In genomic region chr6:55276745-55277627, GRCh38 we compare ENCODE assay signal across 8 cellular contexts. TPM values are rescaled to one million over a fixed set of nuclear protein-coding genes. Genes with fewer than 3 reads are reported as not detected.
A peak's percentile ranks its signal among the peaks of the same experiment; 100 is the strongest.
DNase-seq lines count a peak whose midpoint lies in the region; ATAC-seq, FAIRE-seq and TF ChIP-seq lines count a peak whose summit lies in the region.

No MANE protein-coding gene starts in this region.

- H3K79me2 ChIP-seq in KMS-11 (ENCODE audit: insufficient read depth, low read depth) (no peaks in the 10 kb centered on the region), PC-3 (ENCODE audit: low read length) (no peaks in the 10 kb centered on the region), H1 (ENCODE audit: control insufficient read depth in 1 of 2, insufficient read depth in 2 of 2, low read length in 2 of 2) (no peaks in the 10 kb centered on the region)

- no peak for TF ChIP-seq POLR2A in H1 (IDR thresholded peaks at IDR 0.05; ENCODE audit: control extremely low read depth in 1 of 2, low read depth in 2 of 2, low read length in 2 of 2)

- no peaks in the 10 kb centered on the region for H3K36me3 ChIP-seq in BJ (ENCODE audit: control insufficient read depth, insufficient read depth, low read length)
- no peaks in the 10 kb centered on the region for H3K36me3 ChIP-seq in KMS-11 (ENCODE audit: insufficient read depth)
- H3K36me3 ChIP-seq in PC-3 (ENCODE audit: low read depth, low read length): no peaks in the 10 kb centered on the region
- H3K36me3 ChIP-seq in H1 (ENCODE audit: control insufficient read depth in 2 of 4, insufficient read depth in 4 of 4, low read length in 3 of 4): no peaks in the 10 kb centered on the region

- H3K56ac ChIP-seq in H1 (replicated peaks; ENCODE audit: insufficient read length, low read depth, low read length): no peak overlapping the region

- intact Hi-C loops in PC-3 (cut with micrococcal nuclease): loop anchor here (1.0 to 5.0 kb wide), 4 partner anchors 170 to 1015 kb away; no protein-coding TSS in a partner anchor

- H3K14ac ChIP-seq in H1 (ENCODE audit: insufficient read length): no peak overlapping the region

- no peak overlapping the region for H4K5ac ChIP-seq in H1 (ENCODE audit: insufficient read length, low read depth, low read length)

- POLR2A ChIA-PET in BJ (lab: Charles Lee): no interaction called here
- POLR2A ChIA-PET in PC-3 (lab: Charles Lee; ENCODE audit: unreplicated experiment): no interaction called here
- POLR2A ChIA-PET in H1 (lab: Charles Lee; ENCODE audit: partially characterized antibody): no interaction called here

- TF ChIP-seq EP300 in H1 (IDR thresholded peaks at IDR 0.05; ENCODE audit: borderline replicate concordance in 1 of 2, low read depth in 2 of 2, low read length in 2 of 2): no peak

- H3K9ac ChIP-seq in KMS-11: no peak overlapping the region
- no peak overlapping the region for H3K9ac ChIP-seq in PC-3 (ENCODE audit: low read length)
- H3K9ac ChIP-seq in H1 (replicated peaks in 1 of 4; ENCODE audit: extremely low read depth in 1 of 4, low read depth in 3 of 4, low read length in 3 of 4): no peak overlapping the region

- no peak overlapping the region for H3K4ac ChIP-seq in H1 (replicated peaks; ENCODE audit: insufficient read length, low read depth, low read length)

- no peaks in the 10 kb centered on the region for H3K79me1 ChIP-seq in H1 (ENCODE audit: low read depth, low read length)

- no peak overlapping the region for H2BK12ac ChIP-seq in H1 (ENCODE audit: low read depth, low read length)

- no peak overlapping the region for H3K18ac ChIP-seq in H1 (ENCODE audit: extremely low read depth, low read length)

- H2AK5ac ChIP-seq in H1 (ENCODE audit: low read depth, low read length): no peak overlapping the region

- BruUV-seq in PC-3 (replicated peaks; lab: Mats Ljungman, UMichigan): no TSS peak

- no peaks in the 10 kb centered on the region for H4K20me1 ChIP-seq in KMS-11 (ENCODE audit: insufficient read depth)
- H4K20me1 ChIP-seq in PC-3 (ENCODE audit: low read length): no peaks in the 10 kb centered on the region
- H4K20me1 ChIP-seq in H1 (replicated peaks in 1 of 2; ENCODE audit: control insufficient read depth in 1 of 2, insufficient read depth in 2 of 2, low read length in 2 of 2): no peaks in the 10 kb centered on the region

- ATAC-seq in GM19023 (IDR thresholded peaks at IDR 0.05; ENCODE audit: unreplicated experiment) (peak; percentile 63), PC-3 (peak; percentile 46; the same call in 1 of the 2 replicates), GM21381 (IDR thresholded peaks at IDR 0.05; ENCODE audit: unreplicated experiment) (no peak), HG03045 (IDR thresholded peaks at IDR 0.05; ENCODE audit: unreplicated experiment) (no peak)

- H3K4me3 ChIP-seq in BJ (ENCODE audit: low read depth, low read length) (no peak overlapping the region), KMS-11 (IDR thresholded peaks at IDR 0.05; ENCODE audit: insufficient read depth, low read depth, low read length) (no peak overlapping the region), PC-3 (ENCODE audit: low read length) (no peak overlapping the region), H1 (ENCODE audit: extremely low read depth in 1 of 4, insufficient read depth in 2 of 4, low read depth in 3 of 4, low read length in 4 of 4) (no peak overlapping the region)

- TF ChIP-seq CTCF in BJ (IDR thresholded peaks at IDR 0.05; ENCODE audit: insufficient read depth, low read depth, low read length) (peak; percentile 68), KMS-11 (conservative IDR thresholded peaks at IDR 0.05; ENCODE audit: low read depth, low read length) (peak; percentile 70), PC-3 (conservative IDR thresholded peaks at IDR 0.05; ENCODE audit: low read depth, low read length) (peak; percentile 79), H1 (IDR thresholded peaks at IDR 0.05; ENCODE audit: control extremely low read depth in 1 of 3, insufficient read depth in 1 of 3, low read depth in 1 of 3, low read length in 3 of 3) (peak in 2 of 3 experiments; percentile 49 to 67; a peak in 3 of 4 replicates)

- no peaks in the 10 kb centered on the region for H3K9me3 ChIP-seq in PC-3 (ENCODE audit: low read length)
- no peaks in the 10 kb centered on the region for H3K9me3 ChIP-seq in H1 (ENCODE audit: insufficient read depth in 2 of 2, low read depth in 1 of 2, low read length in 1 of 2)

- no peak overlapping the region for H3K27ac ChIP-seq in KMS-11
- no peak overlapping the region for H3K27ac ChIP-seq in PC-3 (ENCODE audit: low read length)
- H3K27ac ChIP-seq in H1 (ENCODE audit: low read depth, low read length): no peak overlapping the region

- no peak overlapping the region for H3K23ac ChIP-seq in H1 (ENCODE audit: insufficient read length)

- 50% methylated on average over 15 of the region's 15 CpGs; no CpG with 5 or more reads in 1 of the 2 experiments for WGBS in H1 (ENCODE audit: extremely low coverage in 1 of 2, insufficient coverage in 1 of 2, insufficient read length in 1 of 2, insufficient replicate concordance in 2 of 2, low coverage in 1 of 2, low lambda C conversion rate in 2 of 2, missing lambda C conversion rate in 1 of 2), 2 experiments

- H4K8ac ChIP-seq in H1 (ENCODE audit: extremely low read depth, insufficient read depth, low read length): no peak overlapping the region

- FAIRE-seq in H1 (lab: Jason Lieb, UNC): peak; percentile 96

- H3F3A ChIP-seq in PC-3 (ENCODE audit: low read length, unreplicated experiment): no peaks in the 10 kb centered on the region

- no peak overlapping the region for H2AFZ ChIP-seq in KMS-11 (ENCODE audit: low read depth)
- H2AFZ ChIP-seq in PC-3 (ENCODE audit: low read length): 0 out of 2 replicates have a peak overlapping the region, but pooled peaks have one; percentile 11
- H2AFZ ChIP-seq in H1 (ENCODE audit: low read length): peak overlapping the region; percentile 16; the same call in 1 of the 2 replicates

- no peak overlapping the region for H2BK15ac ChIP-seq in H1 (ENCODE audit: low read length)

- TF ChIP-seq RAD21 in H1 (IDR thresholded peaks at IDR 0.05 in 1 of 2, conservative IDR thresholded peaks at IDR 0.05 in 1 of 2; ENCODE audit: low read depth in 2 of 2, low read length in 2 of 2): peak; percentile 80 to 85

- no peaks in the 10 kb centered on the region for H3K9me2 ChIP-seq in PC-3 (replicated peaks; ENCODE audit: low read length)

- no peaks in the 10 kb centered on the region; the same call in 1 of the 2 replicates for H3K23me2 ChIP-seq in H1 (ENCODE audit: low read depth, low read length)

- no peak overlapping the region for H4K91ac ChIP-seq in H1 (replicated peaks; ENCODE audit: insufficient read length, low read length)

- 0 out of 2 replicates have a peak, but pooled peaks cover 1% of the 10 kb centered on the region for H3K27me3 ChIP-seq in BJ (ENCODE audit: control insufficient read depth, insufficient read depth, low read length)
- no peaks in the 10 kb centered on the region for H3K27me3 ChIP-seq in KMS-11 (ENCODE audit: insufficient read depth, low read depth)
- peaks cover 58% of the 10 kb centered on the region for H3K27me3 ChIP-seq in PC-3 (ENCODE audit: low read length)
- H3K27me3 ChIP-seq in H1 (replicated peaks in 1 of 4; ENCODE audit: control insufficient read depth in 3 of 4, extremely low read depth in 1 of 4, insufficient read depth in 3 of 4, low read length in 3 of 4): no peaks in the 10 kb centered on the region

- H3K4me1 ChIP-seq in KMS-11 (ENCODE audit: low read depth, poor library complexity, severe bottlenecking) (no peaks in the 10 kb centered on the region), PC-3 (ENCODE audit: insufficient read depth, low read length) (no peaks in the 10 kb centered on the region), H1 (replicated peaks in 1 of 4; ENCODE audit: control insufficient read depth in 3 of 4, insufficient read depth in 4 of 4, low read length in 3 of 4) (peaks cover 0 to 7% (median 2%) of the 10 kb centered on the region in 4 experiments; a peak in 4 of 7 replicates)

- CTCF ChIA-PET in BJ (lab: Yijun Ruan, JAX): interaction anchor here (0.9 to 1.6 kb wide), 9 partner anchors 9 to 676 kb away, joined by 3 to 10 read pairs (median 4); no protein-coding TSS in a partner anchor
- CTCF ChIA-PET in PC-3 (lab: Charles Lee): interaction anchor here (0.5 to 1.5 kb wide), 12 partner anchors 10 to 1265 kb away, joined by 3 to 13 read pairs (median 3); no protein-coding TSS in a partner anchor
- CTCF ChIA-PET in H1 (lab: Charles Lee; ENCODE audit: partially characterized antibody): interaction anchor here (0.8 to 2.0 kb wide), 18 partner anchors 9 to 1366 kb away, joined by 3 to 15 read pairs (median 4); partner anchors contain the start of gene DST

- H2BK5ac ChIP-seq in H1 (ENCODE audit: low read depth, low read length): no peak overlapping the region

- H3K4me2 ChIP-seq in KMS-11 (no peak overlapping the region), PC-3 (ENCODE audit: low read length) (peak overlapping the region; percentile 7; the same call in 1 of the 2 replicates), H1 (ENCODE audit: insufficient read depth in 1 of 2, low read depth in 2 of 2, low read length in 2 of 2) (peak overlapping the region in 1 of 2 experiments; percentile 3; a peak in 1 of 4 replicates)

- DNase-seq in BJ (ENCODE audit: low read depth): peak; percentile 2
- peak; percentile 73 for DNase-seq in PC-3
- peak in 1 of 2 experiments; percentile 50 for DNase-seq in H1 (ENCODE audit: low read depth in 1 of 2, low spot score in 2 of 2)
- DNase-seq in midbrain (lab: John Stamatoyannopoulos, UW): peak; percentile 24

- H2BK120ac ChIP-seq in H1 (replicated peaks; ENCODE audit: low read depth, low read length): no peak overlapping the region

- H2BK20ac ChIP-seq in H1 (ENCODE audit: low read length): no peak overlapping the region

TF ChIP-seq in H1, 55 proteins besides CTCF, POLR2A, EP300 and RAD21:
- TF ChIP-seq FOSL1 (IDR thresholded peaks at IDR 0.05; ENCODE audit: insufficient read depth, low read depth, low read length) (no peak), EZH2 (IDR thresholded peaks at IDR 0.05; ENCODE audit: low read depth, low read length, severe bottlenecking) (no peak), YY1 (IDR thresholded peaks at IDR 0.05; ENCODE audit: low read depth, low read length) (0 out of 2 replicates have a peak, but pooled peaks have one; percentile 6)

RNA-seq across cellular contexts. Expression of gene GFRAL, which starts 50.3 kb away (rescaled TPM):
- not detected in 2 replicates for polyA plus RNA-seq in BJ (2011; rRNA removed)
- not detected in 2 replicates for polyA minus RNA-seq in BJ (2011; rRNA and poly(A)+ RNA removed)
- not detected in 2 replicates for total RNA-seq in PC-3 (2014; rRNA removed)
- not detected in 2 replicates for total RNA-seq in H1 (2021; fragmentation: NEBNext Ultra II Directional; extraction: Animal tissue kit (Norgen Biotek cat#: 25700))
- not detected in 2 replicates for polyA plus RNA-seq in H1 (2011; rRNA removed)
- polyA plus RNA-seq in H1 (2011; cell fraction: cytosol; rRNA removed): not detected
- not detected for polyA plus RNA-seq in H1 (2011; cell fraction: nucleus; rRNA removed)
- not detected in 4 replicates for polyA plus RNA-seq in H1 (2012, experiment 1 of 2)
- not detected for polyA plus RNA-seq in H1 (2012, experiment 2 of 2)
- polyA plus RNA-seq in H1 (2013, experiment 1 of 2): not detected
- polyA plus RNA-seq in H1 (2013, experiment 2 of 2): not detected
- not detected in 2 replicates for polyA minus RNA-seq in H1 (2011; rRNA and poly(A)+ RNA removed)
- not detected for polyA minus RNA-seq in H1 (2011; cell fraction: cytosol; rRNA and poly(A)+ RNA removed)
- polyA minus RNA-seq in H1 (2011; cell fraction: nucleus; rRNA and poly(A)+ RNA removed): not detected

Comparison
In these comparisons a context has a peak if more than half of its experiments do, and no peak if none do; other contexts are left out.
1. ATAC-seq: peak in GM19023 (single experiment) and PC-3 (single experiment); none in GM21381 (single experiment) and HG03045 (single experiment).
2. Peak in every context shown above with its lines, with median percentiles within 50 percentile points of each other: CTCF ChIP-seq.